ENCODE assay signal across 1 cellular context in genomic region chr2:150214626-150215025, GRCh38.
TF ChIP-seq lines count a peak whose summit lies in the region.

No MANE protein-coding gene starts in this region.

TF ChIP-seq in endothelial cell of umbilical vein, 7 proteins besides CTCF, POLR2A, EP300 and RAD21:
- no peak for TF ChIP-seq EZH2 (IDR thresholded peaks at IDR 0.05; ENCODE audit: borderline replicate concordance, low read depth, low read length, severe bottlenecking)
TF ChIP-seq in endothelial cell of umbilical vein: peak in this region for 0.
